Comparison of ENCODE assay signal across 9 cellular contexts in the genomic region with DNA sequence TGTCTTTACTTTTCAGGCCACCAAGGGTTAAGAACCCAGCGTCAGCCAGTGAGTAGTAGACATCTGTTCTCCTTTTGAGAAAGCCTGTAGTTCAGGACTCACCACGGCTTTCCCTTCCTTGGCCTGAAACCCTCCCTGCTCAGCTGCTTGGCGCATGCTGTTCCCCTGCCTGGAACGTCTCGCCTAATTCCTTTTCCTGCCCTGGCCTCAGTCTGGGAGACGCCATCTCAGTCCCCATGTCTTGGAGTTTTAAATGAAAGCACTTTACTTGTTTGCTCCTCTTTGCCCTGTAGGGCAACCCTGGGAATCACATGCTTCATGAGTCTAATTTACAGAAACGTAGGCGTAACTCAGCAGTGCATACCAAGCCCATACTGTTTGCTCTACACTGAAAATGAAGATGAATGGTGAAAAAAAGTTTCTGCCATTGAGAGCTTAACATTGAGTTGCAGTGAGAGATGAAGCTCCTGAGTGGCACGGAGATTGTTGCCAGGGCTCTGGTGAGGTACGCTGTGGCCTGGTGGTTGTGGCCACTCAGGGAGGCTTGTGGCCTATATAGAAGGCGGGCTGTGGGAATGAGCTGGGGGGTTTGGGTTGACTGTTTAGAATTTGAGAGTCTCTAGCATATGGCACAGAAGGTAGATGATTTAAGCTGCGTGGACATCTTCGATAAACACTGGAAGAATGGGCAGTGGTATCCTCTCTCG. TPM values are rescaled to one million over a fixed set of nuclear protein-coding genes. Genes with fewer than 3 reads are reported as not detected.
DNase-seq lines count a peak whose midpoint lies in the region; ATAC-seq and TF ChIP-seq lines count a peak whose summit lies in the region.
"Had no signal": no experiment of that assay in that cellular context is flagged by ENCODE, and none has a peak within 500 bp of the region (broad histone marks: within the 10 kb centered on the region; RNA-seq: fewer than 3 reads in every experiment).

No MANE protein-coding gene starts in this region.

- H3K27ac Mint-ChIP-seq in activated CD4-positive, alpha-beta T cell treated with anti-CD3 and anti-CD28 coated beads, Interleukin-2, amount 10 ng/mL, durations not matched to agents 24 days and 14 days: peak overlapping the region; percentile 98
- peak overlapping the region; percentile 89 for H3K27ac Mint-ChIP-seq in stimulated activated memory B cell treated with anti-CD40 and anti-IgM and Interleukin-4, amounts not matched to agents 10 μg/mL and 1 μg/mL and 100 μg/mL, for 72 hours

- H4K20me1 ChIP-seq in fibroblast of lung (ENCODE audit: control insufficient read depth, extremely low read depth, insufficient read depth, low read length): no peaks in the 10 kb centered on the region

- TF ChIP-seq CTCF in fibroblast of lung (conservative IDR thresholded peaks at IDR 0.05 in 1 of 2, IDR thresholded peaks at IDR 0.05 in 1 of 2; ENCODE audit: low read depth in 1 of 2, low read length in 2 of 2): no peak

- H3K9me3 Mint-ChIP-seq in activated CD4-positive, alpha-beta T cell treated with anti-CD3 and anti-CD28 coated beads, Interleukin-2, amount 10 ng/mL, durations not matched to agents 24 days and 14 days: no peaks in the 10 kb centered on the region
- H3K9me3 Mint-ChIP-seq in stimulated activated memory B cell treated with anti-CD40 and anti-IgM and Interleukin-4, amounts not matched to agents 10 μg/mL and 1 μg/mL and 100 μg/mL, for 72 hours: no peaks in the 10 kb centered on the region

- peak overlapping the region; percentile 56 for H3K4me2 ChIP-seq in fibroblast of lung (ENCODE audit: extremely low read depth, insufficient read depth, low read length)

- H2AFZ ChIP-seq in fibroblast of lung (ENCODE audit: low read length): no peak overlapping the region

- H3K4me1 Mint-ChIP-seq in activated CD4-positive, alpha-beta T cell treated with anti-CD3 and anti-CD28 coated beads, Interleukin-2, amount 10 ng/mL, durations not matched to agents 24 days and 14 days: peaks cover 59% of the 10 kb centered on the region
- H3K4me1 Mint-ChIP-seq in stimulated activated memory B cell treated with anti-CD40 and anti-IgM and Interleukin-4, amounts not matched to agents 10 μg/mL and 1 μg/mL and 100 μg/mL, for 72 hours: peaks cover 71% of the 10 kb centered on the region

- H3K36me3 ChIP-seq in SK-N-MC (ENCODE audit: insufficient read depth, low read length) (peaks cover 14% of the 10 kb centered on the region; the same call in 1 of the 2 replicates), fibroblast of lung (ENCODE audit: control insufficient read depth, insufficient read depth, low read length) (no peaks in the 10 kb centered on the region)

- H3K4me1 ChIP-seq in fibroblast of lung (ENCODE audit: control insufficient read depth, extremely low read depth, insufficient read depth, low read length): peaks cover 53% of the 10 kb centered on the region

- H3K4me3 ChIP-seq in SK-N-MC (no peak overlapping the region), fibroblast of lung (replicated peaks in 1 of 4; ENCODE audit: control extremely low read depth in 1 of 4, insufficient read depth in 1 of 4, low read depth in 3 of 4, low read length in 4 of 4) (no peak overlapping the region)

- no peaks in the 10 kb centered on the region for H3K27me3 ChIP-seq in fibroblast of lung (ENCODE audit: control insufficient read depth, insufficient read depth, low read length)

- peaks cover 5% of the 10 kb centered on the region for H3K36me3 Mint-ChIP-seq in activated CD4-positive, alpha-beta T cell treated with anti-CD3 and anti-CD28 coated beads, Interleukin-2, amount 10 ng/mL, durations not matched to agents 24 days and 14 days (ENCODE audit: low read depth)
- no peaks in the 10 kb centered on the region for H3K36me3 Mint-ChIP-seq in stimulated activated memory B cell treated with anti-CD40 and anti-IgM and Interleukin-4, amounts not matched to agents 10 μg/mL and 1 μg/mL and 100 μg/mL, for 72 hours

- DNase-seq in activated CD4-positive, alpha-beta T cell treated with anti-CD3 and anti-CD28 coated beads, Interleukin-2, amount 10 ng/mL, durations not matched to agents 24 days and 14 days: no peak
- no peak for DNase-seq in activated CD4-positive, alpha-beta T cell treated with anti-CD3 and anti-CD28 coated beads, Interleukin-2, amount 50 U/mL, for 48 hours
- DNase-seq in SK-N-MC (ENCODE audit: low read depth, low spot score) (no peak), fibroblast of lung (ENCODE audit: low read depth in 2 of 2) (no peak), mucosa of gallbladder (ENCODE audit: low spot score) (no peak)
- DNase-seq: T-helper 9 cell had no signal

- intact Hi-C loops in activated CD4-positive, alpha-beta T cell treated with anti-CD3 and anti-CD28 coated beads, Interleukin-2, amount 10 ng/mL, durations not matched to agents 24 days and 14 days (cut with micrococcal nuclease): loop anchor here (2.0 to 5.0 kb wide), 2 partner anchors 51 to 141 kb away; partner anchors contain the start of gene GATAD2A

- ATAC-seq in stimulated activated memory B cell treated with anti-CD40 and anti-IgM and Interleukin-4, amounts not matched to agents 10 μg/mL and 1 μg/mL and 100 μg/mL, for 72 hours: no peak
- ATAC-seq in GM18907 (IDR thresholded peaks at IDR 0.05; ENCODE audit: unreplicated experiment) (no peak), HG02610 (IDR thresholded peaks at IDR 0.05; ENCODE audit: unreplicated experiment) (no peak)

- no peaks in the 10 kb centered on the region for H3K27me3 Mint-ChIP-seq in activated CD4-positive, alpha-beta T cell treated with anti-CD3 and anti-CD28 coated beads, Interleukin-2, amount 10 ng/mL, durations not matched to agents 24 days and 14 days
- H3K27me3 Mint-ChIP-seq in stimulated activated memory B cell treated with anti-CD40 and anti-IgM and Interleukin-4, amounts not matched to agents 10 μg/mL and 1 μg/mL and 100 μg/mL, for 72 hours: no peaks in the 10 kb centered on the region

- H3K4me3 Mint-ChIP-seq in activated CD4-positive, alpha-beta T cell treated with anti-CD3 and anti-CD28 coated beads, Interleukin-2, amount 10 ng/mL, durations not matched to agents 24 days and 14 days: peak overlapping the region; percentile 89
- peak overlapping the region; percentile 5 for H3K4me3 Mint-ChIP-seq in stimulated activated memory B cell treated with anti-CD40 and anti-IgM and Interleukin-4, amounts not matched to agents 10 μg/mL and 1 μg/mL and 100 μg/mL, for 72 hours

- H3K27ac ChIP-seq in SK-N-MC (peak overlapping the region; percentile 31; the same call in 1 of the 2 replicates), fibroblast of lung (ENCODE audit: insufficient read depth, low read length) (peak overlapping the region; percentile 90)

- peak overlapping the region; percentile 2 for H3K9ac ChIP-seq in SK-N-MC (ENCODE audit: insufficient read length)
- H3K9ac ChIP-seq in fibroblast of lung (ENCODE audit: insufficient read depth, low read length): no peak overlapping the region

- H3K9me3 ChIP-seq in SK-N-MC (ENCODE audit: low read depth, low read length) (no peaks in the 10 kb centered on the region), fibroblast of lung (ENCODE audit: control insufficient read depth, insufficient read depth, low read depth, low read length) (no peaks in the 10 kb centered on the region)

- peaks cover 82% of the 10 kb centered on the region for H3K79me2 ChIP-seq in fibroblast of lung (ENCODE audit: control insufficient read depth, insufficient read depth, low read length)

RNA-seq across cellular contexts. Expression of gene GATAD2A, which starts 52.8 kb away (rescaled TPM):
- 134 and 135 TPM in 2 replicates for total RNA-seq in activated CD4-positive, alpha-beta T cell treated with anti-CD3 and anti-CD28 coated beads, Interleukin-2, amount 10 ng/mL, durations not matched to agents 24 days and 14 days
- total RNA-seq in fibroblast of lung (28.8 and 31.7 TPM in 2 replicates), mucosa of gallbladder (110 TPM)
- 63.5 and 77.2 TPM in 2 replicates for polyA plus RNA-seq in fibroblast of lung
- 53.2 and 57.9 TPM in 2 replicates for polyA plus RNA-seq in fibroblast of lung (2012)
- polyA minus RNA-seq in fibroblast of lung (ENCODE audit: low replicate concordance): 21.8 and 31.1 TPM in 2 replicates

RNA-seq across cellular contexts. Expression of gene TSSK6, which starts 57.1 kb away (rescaled TPM):
- 3.3 and 4.4 TPM in 2 replicates for total RNA-seq in activated CD4-positive, alpha-beta T cell treated with anti-CD3 and anti-CD28 coated beads, Interleukin-2, amount 10 ng/mL, durations not matched to agents 24 days and 14 days
- total RNA-seq in fibroblast of lung (3.1 and 5.8 TPM in 2 replicates), mucosa of gallbladder (3.3 TPM)
- 0.32 and 0.47 TPM in 2 replicates for polyA plus RNA-seq in fibroblast of lung
- polyA plus RNA-seq in fibroblast of lung (2012): 0.92 and 0.96 TPM in 2 replicates
- polyA minus RNA-seq in fibroblast of lung (ENCODE audit: low replicate concordance): 0.27 TPM in 1 of 2 replicates, not detected in the other

RNA-seq across cellular contexts. Expression of gene NDUFA13, which starts 57.8 kb away (rescaled TPM):
- 370 and 391 TPM in 2 replicates for total RNA-seq in activated CD4-positive, alpha-beta T cell treated with anti-CD3 and anti-CD28 coated beads, Interleukin-2, amount 10 ng/mL, durations not matched to agents 24 days and 14 days
- total RNA-seq in fibroblast of lung: 215 and 221 TPM in 2 replicates
- polyA plus RNA-seq in fibroblast of lung: 306 and 472 TPM in 2 replicates
- 534 and 556 TPM in 2 replicates for polyA plus RNA-seq in fibroblast of lung (2012)
- polyA minus RNA-seq in fibroblast of lung (ENCODE audit: low replicate concordance): 197 and 217 TPM in 2 replicates
- total RNA-seq in mucosa of gallbladder: 376 TPM
